8 cellular contexts compared by ENCODE assay signal in genomic region chr4:26861434-26862186, GRCh38.
DNase-seq lines count a peak whose midpoint lies in the region; ATAC-seq and TF ChIP-seq lines count a peak whose summit lies in the region.

No MANE protein-coding gene starts in this region.

- DNase-seq in Ammon's horn (ENCODE audit: low spot score), result peak; percentile 76
- peak; percentile 42 for DNase-seq in NCI-H82 treated with DMSO at 0.1 percent for 48 hours (lab: John Stamatoyannopoulos, UW; ENCODE audit: unreplicated experiment)
- DNase-seq in activated CD8-positive, alpha-beta memory T cell treated with anti-CD3 and anti-CD28 coated beads for 4 hours (ENCODE audit: low read depth in 2 of 2), result peak; percentile 43 to 58
- DNase-seq in midbrain (lab: John Stamatoyannopoulos, UW), result peak; percentile 63
- peak; percentile 44 to 51 for DNase-seq in stimulated activated CD8-positive, alpha-beta memory T cell treated with anti-CD3 and anti-CD28 coated beads, Interleukin-4, amount 100 ng/mL, for 1 hour (ENCODE audit: low read depth in 2 of 2, low spot score in 1 of 2)

- no peaks in the 10 kb centered on the region for H3K36me3 ChIP-seq in endocrine pancreas (ENCODE audit: control insufficient read depth, insufficient read depth, low read length)

- no peaks in the 10 kb centered on the region for H3K27me3 ChIP-seq in endocrine pancreas (ENCODE audit: control insufficient read depth, insufficient read depth, low read length)

- TF ChIP-seq POLR2A in GM19099 (IDR thresholded peaks at IDR 0.05; ENCODE audit: extremely low read depth, insufficient read length, low read depth), result peak; percentile 45

- peak; percentile 35 for ATAC-seq in HG03378 (IDR thresholded peaks at IDR 0.05; ENCODE audit: unreplicated experiment)

- H3K4me1 ChIP-seq in endocrine pancreas (ENCODE audit: control insufficient read depth, insufficient read depth, low read length), result peaks cover 42% of the 10 kb centered on the region

- H3K4me3 ChIP-seq in endocrine pancreas (ENCODE audit: control insufficient read depth, insufficient read depth, low read length), result peak overlapping the region; percentile 97

- peak overlapping the region; percentile 89 for H3K9ac ChIP-seq in endocrine pancreas (ENCODE audit: control insufficient read depth, insufficient read depth, low read length)

- H3K9me3 ChIP-seq in endocrine pancreas (ENCODE audit: control insufficient read depth, low read length), result no peaks in the 10 kb centered on the region

Comparison
In these comparisons a context has a peak if more than half of its experiments do, and no peak if none do; other contexts are left out.
1. Peak in every context shown above with its lines: DNase-seq, ATAC-seq and H3K4me3 ChIP-seq.